2 cellular contexts compared by ENCODE assay signal in genomic region chr19:40356681-40357595, GRCh38.
TF ChIP-seq lines count a peak whose summit lies in the region.

No MANE protein-coding gene starts in this region.

TF ChIP-seq in HEK293, 187 proteins besides CTCF, POLR2A, EP300 and RAD21:
- no peak for TF ChIP-seq ZNF148 (tag by site-specific recombination; IDR thresholded peaks at IDR 0.05; ENCODE audit: borderline replicate concordance)
- TF ChIP-seq HOXA7 (CRISPR knock-in tag; IDR thresholded peaks at IDR 0.05; ENCODE audit: borderline replicate concordance), result no peak
- no peak for TF ChIP-seq ZBTB20 (tag by site-specific recombination; IDR thresholded peaks at IDR 0.05)
- TF ChIP-seq ZBTB10 (tag by site-specific recombination; IDR thresholded peaks at IDR 0.05), result 0 out of 2 replicates have a peak, but pooled peaks have one; percentile 2
- TF ChIP-seq ZNF76 (tag by site-specific recombination; IDR thresholded peaks at IDR 0.05; ENCODE audit: borderline replicate concordance, low read depth), result no peak
- TF ChIP-seq ZNF26 (tag by site-specific recombination; IDR thresholded peaks at IDR 0.05), result no peak
- peak; percentile 55; the same call in 1 of the 2 replicates for TF ChIP-seq ZIC2 (tag by site-specific recombination; IDR thresholded peaks at IDR 0.05)
- peak; percentile 69 for TF ChIP-seq OSR2 (tag by site-specific recombination; IDR thresholded peaks at IDR 0.05)
- peak; percentile 79 for TF ChIP-seq ZBTB17 (tag by site-specific recombination; IDR thresholded peaks at IDR 0.05)
- TF ChIP-seq TCF7L2 (IDR thresholded peaks at IDR 0.05; ENCODE audit: borderline replicate concordance, low read depth, low read length), result no peak
- TF ChIP-seq ZNF16 (tag by site-specific recombination; IDR thresholded peaks at IDR 0.05; ENCODE audit: low read depth), result peak; percentile 94
- peak; percentile 98 for TF ChIP-seq PRDM10 (tag by site-specific recombination; IDR thresholded peaks at IDR 0.05)
- TF ChIP-seq ZNF121 (tag by site-specific recombination; IDR thresholded peaks at IDR 0.05), result peak; percentile 61; the same call in 1 of the 2 replicates
- no peak for TF ChIP-seq ZFHX2 (tag by site-specific recombination; conservative IDR thresholded peaks at IDR 0.05)
- TF ChIP-seq ZNF292 (tag by site-specific recombination; IDR thresholded peaks at IDR 0.05; ENCODE audit: borderline replicate concordance, low read depth), result no peak
- 0 out of 2 replicates have a peak, but pooled peaks have one; percentile 2 for TF ChIP-seq ZNF677 (tag by site-specific recombination; IDR thresholded peaks at IDR 0.05)

TF ChIP-seq in GM12878, 131 proteins besides CTCF, POLR2A, EP300 and RAD21:
- TF ChIP-seq ATF7 (IDR thresholded peaks at IDR 0.05; ENCODE audit: low read depth), result 0 out of 2 replicates have a peak, but pooled peaks have one; percentile 26
- no peak for TF ChIP-seq IKZF2 (IDR thresholded peaks at IDR 0.05)
